1 cellular context compared by ENCODE assay signal in the genomic region with DNA sequence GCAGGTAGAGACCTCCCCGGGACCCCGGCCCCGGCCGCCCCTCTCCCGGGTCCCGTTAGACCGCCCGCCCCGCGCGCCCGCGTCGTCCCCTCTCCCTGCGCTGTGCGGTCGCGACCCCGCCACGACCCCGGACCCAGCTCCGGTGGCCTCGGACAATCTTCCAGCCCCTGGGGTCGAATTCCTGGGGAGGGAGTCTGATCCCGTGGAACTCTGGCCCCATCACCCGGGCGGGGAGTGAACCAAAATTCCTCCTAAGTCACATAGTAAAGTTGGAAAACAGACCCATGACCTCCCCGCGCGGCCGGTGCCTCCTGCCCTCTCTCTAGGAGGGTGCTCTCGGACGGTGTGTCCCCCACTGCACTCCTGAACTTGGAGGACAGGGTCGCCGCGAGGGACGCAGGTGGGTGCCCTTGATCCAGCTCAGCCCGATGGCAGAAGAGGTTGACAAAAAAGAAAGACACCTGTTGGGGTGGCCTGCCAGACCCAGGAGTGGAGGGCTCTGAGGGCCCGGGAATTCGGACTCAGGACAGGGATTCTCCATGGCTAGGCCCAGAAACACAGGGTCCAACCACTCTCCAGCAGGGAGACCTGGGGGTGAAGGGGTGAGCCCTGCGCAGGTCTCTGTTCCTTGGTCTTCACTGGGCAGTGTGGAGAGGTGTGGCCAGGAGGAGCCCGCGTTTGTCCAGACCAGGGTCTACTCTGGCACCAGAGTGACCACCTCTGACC.
A peak's percentile ranks its signal among the peaks of the same experiment; 100 is the strongest.
TF ChIP-seq lines count a peak whose summit lies in the region.

No MANE protein-coding gene starts in this region.

TF ChIP-seq in H1, 55 proteins besides CTCF, POLR2A, EP300 and RAD21:
- TF ChIP-seq HDAC2 (IDR thresholded peaks at IDR 0.05; ENCODE audit: borderline replicate concordance in 1 of 2, low read depth in 2 of 2, low read length in 2 of 2): 0 out of 4 replicates have a peak, but pooled peaks of 1 of the 2 experiments have one; percentile 50
- TF ChIP-seq TEAD4 (IDR thresholded peaks at IDR 0.05; ENCODE audit: low read depth, low read length): peak; percentile 90
- TF ChIP-seq, protein P1, sequence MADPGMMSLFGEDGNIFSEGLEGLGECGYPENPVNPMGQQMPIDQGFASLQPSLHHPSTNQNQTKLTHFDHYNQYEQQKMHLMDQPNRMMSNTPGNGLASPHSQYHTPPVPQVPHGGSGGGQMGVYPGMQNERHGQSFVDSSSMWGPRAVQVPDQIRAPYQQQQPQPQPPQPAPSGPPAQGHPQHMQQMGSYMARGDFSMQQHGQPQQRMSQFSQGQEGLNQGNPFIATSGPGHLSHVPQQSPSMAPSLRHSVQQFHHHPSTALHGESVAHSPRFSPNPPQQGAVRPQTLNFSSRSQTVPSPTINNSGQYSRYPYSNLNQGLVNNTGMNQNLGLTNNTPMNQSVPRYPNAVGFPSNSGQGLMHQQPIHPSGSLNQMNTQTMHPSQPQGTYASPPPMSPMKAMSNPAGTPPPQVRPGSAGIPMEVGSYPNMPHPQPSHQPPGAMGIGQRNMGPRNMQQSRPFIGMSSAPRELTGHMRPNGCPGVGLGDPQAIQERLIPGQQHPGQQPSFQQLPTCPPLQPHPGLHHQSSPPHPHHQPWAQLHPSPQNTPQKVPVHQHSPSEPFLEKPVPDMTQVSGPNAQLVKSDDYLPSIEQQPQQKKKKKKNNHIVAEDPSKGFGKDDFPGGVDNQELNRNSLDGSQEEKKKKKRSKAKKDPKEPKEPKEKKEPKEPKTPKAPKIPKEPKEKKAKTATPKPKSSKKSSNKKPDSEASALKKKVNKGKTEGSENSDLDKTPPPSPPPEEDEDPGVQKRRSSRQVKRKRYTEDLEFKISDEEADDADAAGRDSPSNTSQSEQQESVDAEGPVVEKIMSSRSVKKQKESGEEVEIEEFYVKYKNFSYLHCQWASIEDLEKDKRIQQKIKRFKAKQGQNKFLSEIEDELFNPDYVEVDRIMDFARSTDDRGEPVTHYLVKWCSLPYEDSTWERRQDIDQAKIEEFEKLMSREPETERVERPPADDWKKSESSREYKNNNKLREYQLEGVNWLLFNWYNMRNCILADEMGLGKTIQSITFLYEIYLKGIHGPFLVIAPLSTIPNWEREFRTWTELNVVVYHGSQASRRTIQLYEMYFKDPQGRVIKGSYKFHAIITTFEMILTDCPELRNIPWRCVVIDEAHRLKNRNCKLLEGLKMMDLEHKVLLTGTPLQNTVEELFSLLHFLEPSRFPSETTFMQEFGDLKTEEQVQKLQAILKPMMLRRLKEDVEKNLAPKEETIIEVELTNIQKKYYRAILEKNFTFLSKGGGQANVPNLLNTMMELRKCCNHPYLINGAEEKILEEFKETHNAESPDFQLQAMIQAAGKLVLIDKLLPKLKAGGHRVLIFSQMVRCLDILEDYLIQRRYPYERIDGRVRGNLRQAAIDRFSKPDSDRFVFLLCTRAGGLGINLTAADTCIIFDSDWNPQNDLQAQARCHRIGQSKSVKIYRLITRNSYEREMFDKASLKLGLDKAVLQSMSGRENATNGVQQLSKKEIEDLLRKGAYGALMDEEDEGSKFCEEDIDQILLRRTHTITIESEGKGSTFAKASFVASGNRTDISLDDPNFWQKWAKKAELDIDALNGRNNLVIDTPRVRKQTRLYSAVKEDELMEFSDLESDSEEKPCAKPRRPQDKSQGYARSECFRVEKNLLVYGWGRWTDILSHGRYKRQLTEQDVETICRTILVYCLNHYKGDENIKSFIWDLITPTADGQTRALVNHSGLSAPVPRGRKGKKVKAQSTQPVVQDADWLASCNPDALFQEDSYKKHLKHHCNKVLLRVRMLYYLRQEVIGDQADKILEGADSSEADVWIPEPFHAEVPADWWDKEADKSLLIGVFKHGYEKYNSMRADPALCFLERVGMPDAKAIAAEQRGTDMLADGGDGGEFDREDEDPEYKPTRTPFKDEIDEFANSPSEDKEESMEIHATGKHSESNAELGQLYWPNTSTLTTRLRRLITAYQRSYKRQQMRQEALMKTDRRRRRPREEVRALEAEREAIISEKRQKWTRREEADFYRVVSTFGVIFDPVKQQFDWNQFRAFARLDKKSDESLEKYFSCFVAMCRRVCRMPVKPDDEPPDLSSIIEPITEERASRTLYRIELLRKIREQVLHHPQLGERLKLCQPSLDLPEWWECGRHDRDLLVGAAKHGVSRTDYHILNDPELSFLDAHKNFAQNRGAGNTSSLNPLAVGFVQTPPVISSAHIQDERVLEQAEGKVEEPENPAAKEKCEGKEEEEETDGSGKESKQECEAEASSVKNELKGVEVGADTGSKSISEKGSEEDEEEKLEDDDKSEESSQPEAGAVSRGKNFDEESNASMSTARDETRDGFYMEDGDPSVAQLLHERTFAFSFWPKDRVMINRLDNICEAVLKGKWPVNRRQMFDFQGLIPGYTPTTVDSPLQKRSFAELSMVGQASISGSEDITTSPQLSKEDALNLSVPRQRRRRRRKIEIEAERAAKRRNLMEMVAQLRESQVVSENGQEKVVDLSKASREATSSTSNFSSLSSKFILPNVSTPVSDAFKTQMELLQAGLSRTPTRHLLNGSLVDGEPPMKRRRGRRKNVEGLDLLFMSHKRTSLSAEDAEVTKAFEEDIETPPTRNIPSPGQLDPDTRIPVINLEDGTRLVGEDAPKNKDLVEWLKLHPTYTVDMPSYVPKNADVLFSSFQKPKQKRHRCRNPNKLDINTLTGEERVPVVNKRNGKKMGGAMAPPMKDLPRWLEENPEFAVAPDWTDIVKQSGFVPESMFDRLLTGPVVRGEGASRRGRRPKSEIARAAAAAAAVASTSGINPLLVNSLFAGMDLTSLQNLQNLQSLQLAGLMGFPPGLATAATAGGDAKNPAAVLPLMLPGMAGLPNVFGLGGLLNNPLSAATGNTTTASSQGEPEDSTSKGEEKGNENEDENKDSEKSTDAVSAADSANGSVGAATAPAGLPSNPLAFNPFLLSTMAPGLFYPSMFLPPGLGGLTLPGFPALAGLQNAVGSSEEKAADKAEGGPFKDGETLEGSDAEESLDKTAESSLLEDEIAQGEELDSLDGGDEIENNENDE (IDR thresholded peaks at IDR 0.05; ENCODE audit: insufficient replicate concordance, low read length): no peak
- TF ChIP-seq EZH2 (IDR thresholded peaks at IDR 0.05; ENCODE audit: low read depth, low read length, severe bottlenecking): peak; percentile 9
- 0 out of 2 replicates have a peak, but pooled peaks have one; percentile 5 for TF ChIP-seq GABPA (IDR thresholded peaks at IDR 0.05; ENCODE audit: borderline replicate concordance, insufficient read depth, low read length)
TF ChIP-seq in H1: peak in this region for 4.
